In genomic region chr20:4813839-4814695, GRCh38 we compare ENCODE assay signal across 9 cellular contexts. TPM values are rescaled to one million over a fixed set of nuclear protein-coding genes. Genes with fewer than 3 reads are reported as not detected.
DNase-seq lines count a peak whose midpoint lies in the region; ATAC-seq lines count a peak whose summit lies in the region.
"Had no signal": no experiment of that assay in that cellular context is flagged by ENCODE, and none has a peak within 500 bp of the region (broad histone marks: within the 10 kb centered on the region; RNA-seq: fewer than 3 reads in every experiment).

No MANE protein-coding gene starts in this region.

- H3K4me3 Mint-ChIP-seq in IgD-negative memory B cell = peak overlapping the region; percentile 85 to 91 (median 90)
- peak overlapping the region; percentile 83 for H3K4me3 Mint-ChIP-seq in activated T-helper 2 cell treated with anti-CD3 and anti-CD28 coated beads, Interferon-gamma antibody, Interleukin-2, Interleukin-4, amounts not matched to agents 10 μg/mL and 5 μg/mL and 100 μg/mL, durations not matched to agents 14 hours and 24 hours and 36 hours (ENCODE audit: low read depth)

- peak; percentile 40 for ATAC-seq in GM21423 (IDR thresholded peaks at IDR 0.05; ENCODE audit: unreplicated experiment)
- ATAC-seq: HCT116 had no signal

- H3K27ac Mint-ChIP-seq in IgD-negative memory B cell = peak overlapping the region; percentile 99 to 100 (median 100)
- peak overlapping the region; percentile 97 for H3K27ac Mint-ChIP-seq in activated T-helper 2 cell treated with anti-CD3 and anti-CD28 coated beads, Interferon-gamma antibody, Interleukin-2, Interleukin-4, amounts not matched to agents 10 μg/mL and 5 μg/mL and 100 μg/mL, durations not matched to agents 14 hours and 24 hours and 36 hours

- DNase-seq in GF-D8 (lab: John Stamatoyannopoulos, UW) = peak; percentile 91
- peak; percentile 73 for DNase-seq in activated T-helper 2 cell treated with anti-CD3 and anti-CD28 coated beads, Interferon-gamma antibody, Interleukin-2, Interleukin-4, amounts not matched to agents 10 μg/mL and 5 μg/mL and 100 μg/mL, durations not matched to agents 14 hours and 24 hours and 36 hours (ENCODE audit: low spot score)
- DNase-seq in SK-N-DZ (ENCODE audit: low spot score) = no peak
- no peak for DNase-seq in HT-29 (ENCODE audit: low spot score)

- H3K4me1 Mint-ChIP-seq in IgD-negative memory B cell = peaks cover 46 to 75% (median 47%) of the 10 kb centered on the region in 3 donors
- H3K4me1 Mint-ChIP-seq in activated T-helper 2 cell treated with anti-CD3 and anti-CD28 coated beads, Interferon-gamma antibody, Interleukin-2, Interleukin-4, amounts not matched to agents 10 μg/mL and 5 μg/mL and 100 μg/mL, durations not matched to agents 14 hours and 24 hours and 36 hours (ENCODE audit: low read depth) = peaks cover 55% of the 10 kb centered on the region

- H3K9me3 Mint-ChIP-seq in IgD-negative memory B cell = no peaks in the 10 kb centered on the region
- H3K9me3 Mint-ChIP-seq in activated T-helper 2 cell treated with anti-CD3 and anti-CD28 coated beads, Interferon-gamma antibody, Interleukin-2, Interleukin-4, amounts not matched to agents 10 μg/mL and 5 μg/mL and 100 μg/mL, durations not matched to agents 14 hours and 24 hours and 36 hours = no peaks in the 10 kb centered on the region

- no peaks in the 10 kb centered on the region for H3K27me3 Mint-ChIP-seq in IgD-negative memory B cell
- no peaks in the 10 kb centered on the region for H3K27me3 Mint-ChIP-seq in activated T-helper 2 cell treated with anti-CD3 and anti-CD28 coated beads, Interferon-gamma antibody, Interleukin-2, Interleukin-4, amounts not matched to agents 10 μg/mL and 5 μg/mL and 100 μg/mL, durations not matched to agents 14 hours and 24 hours and 36 hours (ENCODE audit: low read depth)

- peaks cover 6% of the 10 kb centered on the region for H3K36me3 Mint-ChIP-seq in IgD-negative memory B cell
- peaks cover 38% of the 10 kb centered on the region for H3K36me3 Mint-ChIP-seq in activated T-helper 2 cell treated with anti-CD3 and anti-CD28 coated beads, Interferon-gamma antibody, Interleukin-2, Interleukin-4, amounts not matched to agents 10 μg/mL and 5 μg/mL and 100 μg/mL, durations not matched to agents 14 hours and 24 hours and 36 hours (ENCODE audit: low read depth)

- H3K27ac ChIP-seq in layer of hippocampus (ENCODE audit: low read depth, low read length) (peak overlapping the region; percentile 75), temporal lobe (ENCODE audit: low read depth, low read length) (peak overlapping the region; percentile 58)

- intact Hi-C loops in activated T-helper 2 cell treated with anti-CD3 and anti-CD28 coated beads, Interferon-gamma antibody, Interleukin-2, Interleukin-4, amounts not matched to agents 10 μg/mL and 5 μg/mL and 100 μg/mL, durations not matched to agents 14 hours and 24 hours and 36 hours (cut with micrococcal nuclease) = loop anchor here (2.0 to 5.0 kb wide), 3 partner anchors 17 to 303 kb away; partner anchors contain the start of gene PCNA

- no peaks in the 10 kb centered on the region for H3K27me3 ChIP-seq in layer of hippocampus (ENCODE audit: control insufficient read depth, insufficient read depth, low read length)

RNA-seq across cellular contexts. Expression of gene RASSF2, which starts 9.3 kb away (rescaled TPM):
- 75.6 TPM for polyA plus RNA-seq in IgD-negative memory B cell
- 40.1 and 40.4 TPM in 2 replicates for total RNA-seq in activated T-helper 2 cell treated with anti-CD3 and anti-CD28 coated beads, Interferon-gamma antibody, Interleukin-2, Interleukin-4, amounts not matched to agents 10 μg/mL and 5 μg/mL and 100 μg/mL, durations not matched to agents 14 hours and 24 hours and 36 hours
- total RNA-seq in temporal lobe = 213 TPM
- 6.0 and 8.8 TPM in 2 replicates for polyA plus RNA-seq in SK-N-DZ (2014; cell fraction: cytosol; rRNA removed)
- 7.5 and 7.9 TPM in 2 replicates for polyA plus RNA-seq in SK-N-DZ (2014; cell fraction: nucleus; rRNA removed)
- not detected in 2 replicates for total RNA-seq in HT-29 (2014; rRNA removed; shearing (Covaris generic))

Comparison
In these comparisons a context has a peak if more than half of its experiments do, and no peak if none do; other contexts are left out.
1. DNase-seq: peak in GF-D8 (single experiment) and activated T-helper 2 cell treated with anti-CD3 and anti-CD28 coated beads, Interferon-gamma antibody, Interleukin-2, Interleukin-4, amounts not matched to agents 10 μg/mL and 5 μg/mL and 100 μg/mL, durations not matched to agents 14 hours and 24 hours and 36 hours (single experiment); none in SK-N-DZ (single experiment) and HT-29 (single experiment).
2. RNA of gene RASSF2, which starts 9.3 kb away (total RNA-seq): 213 TPM in temporal lobe (single experiment) and 40.1 to 40.4 TPM in activated T-helper 2 cell treated with anti-CD3 and anti-CD28 coated beads, Interferon-gamma antibody, Interleukin-2, Interleukin-4, amounts not matched to agents 10 μg/mL and 5 μg/mL and 100 μg/mL, durations not matched to agents 14 hours and 24 hours and 36 hours; not detected in HT-29; every median in the first group is over 10 times any median in the second.